ENCODE assay signal across 8 cellular contexts in the genomic region with DNA sequence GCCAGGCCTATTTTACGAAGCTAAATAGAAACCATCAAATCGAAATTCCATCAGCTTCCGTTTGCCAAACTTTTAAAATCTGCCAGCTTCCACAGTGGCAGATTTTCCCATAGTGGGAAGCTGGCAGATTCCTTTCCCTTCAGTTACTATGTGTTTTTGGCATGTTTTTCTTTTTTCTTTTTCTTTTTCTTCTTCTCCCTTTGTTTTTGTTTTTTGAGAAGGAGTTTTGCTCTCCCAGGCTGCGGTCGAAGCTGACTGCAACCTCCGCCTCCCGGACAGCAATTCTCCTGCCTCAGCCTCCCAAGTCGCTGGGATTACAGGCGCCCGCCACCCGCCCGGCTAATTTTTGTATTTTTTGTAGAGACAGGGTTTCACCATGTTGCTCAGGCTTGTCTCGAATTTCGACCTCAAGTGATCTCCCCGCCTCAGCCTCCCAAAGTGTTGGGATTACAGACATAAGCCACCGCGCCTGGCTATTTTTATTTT. TPM values are rescaled to one million over a fixed set of nuclear protein-coding genes. Genes with fewer than 3 reads are reported as not detected.
DNase-seq lines count a peak whose midpoint lies in the region; ATAC-seq, FAIRE-seq and TF ChIP-seq lines count a peak whose summit lies in the region.

No MANE protein-coding gene starts in this region.

- intact Hi-C loops in activated B cell treated with CpG ODN at 0.5 μM for 24 hours (cut with micrococcal nuclease): loop anchor here (1.0 to 2.0 kb wide), 6 partner anchors 27 to 141 kb away; a partner anchor contains a TSS

- H3K27me3 ChIP-seq in H7 (ENCODE audit: control insufficient read depth, insufficient read depth, low read length): no peaks in the 10 kb centered on the region
- no peaks in the 10 kb centered on the region for H3K27me3 ChIP-seq in skeletal muscle satellite cell (ENCODE audit: control insufficient read depth, insufficient read depth, low read length)

- H3K4me2 ChIP-seq in skeletal muscle satellite cell (ENCODE audit: low read length): peak overlapping the region; percentile 92

- H3K27me3 Mint-ChIP-seq in activated B cell treated with CpG ODN at 0.5 μM for 24 hours: peaks cover 3% of the 10 kb centered on the region
- peaks cover 16% of the 10 kb centered on the region for H3K27me3 Mint-ChIP-seq in glutamatergic neuron (ENCODE audit: unreplicated experiment)

- H3K9me3 Mint-ChIP-seq in activated B cell treated with CpG ODN at 0.5 μM for 24 hours (no peaks in the 10 kb centered on the region), glutamatergic neuron (ENCODE audit: unreplicated experiment) (peaks cover 14% of the 10 kb centered on the region)

- peaks cover 27% of the 10 kb centered on the region for H3K36me3 Mint-ChIP-seq in activated B cell treated with CpG ODN at 0.5 μM for 24 hours (ENCODE audit: low read depth)
- H3K36me3 Mint-ChIP-seq in glutamatergic neuron (ENCODE audit: unreplicated experiment): peaks cover 2% of the 10 kb centered on the region

- H3K9me3 ChIP-seq in skeletal muscle satellite cell (replicated peaks; ENCODE audit: low read length): no peaks in the 10 kb centered on the region

- TF ChIP-seq CTCF in activated B cell treated with CpG ODN at 0.5 μM for 24 hours (IDR thresholded peaks at IDR 0.05) (no peak), glutamatergic neuron (IDR thresholded peaks at IDR 0.05; ENCODE audit: partially characterized antibody, unreplicated experiment) (no peak), GM13977 (IDR thresholded peaks at IDR 0.05; ENCODE audit: extremely low read depth, insufficient read depth, missing control alignments) (no peak)

- H3K9ac ChIP-seq in skeletal muscle satellite cell (ENCODE audit: low read depth, low read length): peak overlapping the region; percentile 95

- peak overlapping the region; percentile 73 for H3K4me3 ChIP-seq in H7 (ENCODE audit: insufficient read depth, low read depth, low read length)
- peak overlapping the region; percentile 93 for H3K4me3 ChIP-seq in skeletal muscle satellite cell (ENCODE audit: low read length)

- CTCF ChIA-PET in activated B cell treated with CpG ODN at 0.5 μM for 24 hours (lab: Charles Lee): interaction anchor here (0.5 to 1.0 kb wide), 2 partner anchors 28 to 328 kb away, joined by 4 read pairs; a partner anchor contains a TSS

- POLR2A ChIA-PET in activated B cell treated with CpG ODN at 0.5 μM for 24 hours (lab: Charles Lee): interaction anchor here (0.8 to 4.1 kb wide), 14 partner anchors 15 to 636 kb away, joined by 3 to 61 read pairs (median 4); a partner anchor contains a TSS

- peak overlapping the region; percentile 98 for H3K4me3 Mint-ChIP-seq in activated B cell treated with CpG ODN at 0.5 μM for 24 hours
- H3K4me3 Mint-ChIP-seq in glutamatergic neuron (ENCODE audit: unreplicated experiment): peak overlapping the region; percentile 99

- H3K4me1 Mint-ChIP-seq in activated B cell treated with CpG ODN at 0.5 μM for 24 hours (peaks cover 29% of the 10 kb centered on the region), glutamatergic neuron (ENCODE audit: low read depth, unreplicated experiment) (peaks cover 8% of the 10 kb centered on the region)

- FAIRE-seq in frontal cortex (lab: Jason Lieb, UNC): no peak

- peak overlapping the region; percentile 99 for H3K27ac Mint-ChIP-seq in activated B cell treated with CpG ODN at 0.5 μM for 24 hours
- H3K27ac Mint-ChIP-seq in glutamatergic neuron (ENCODE audit: unreplicated experiment): peak overlapping the region; percentile 98

- peaks cover 18% of the 10 kb centered on the region for H3K4me1 ChIP-seq in skeletal muscle satellite cell (ENCODE audit: control insufficient read depth, insufficient read depth, low read length)

- no peak for DNase-seq in H7
- DNase-seq in activated B cell treated with CpG ODN at 0.5 μM for 24 hours: peak; percentile 19
- no peak for DNase-seq in glutamatergic neuron
- no peak for DNase-seq in GM13977 (ENCODE audit: low spot score)
- DNase-seq in frontal cortex (ENCODE audit: low spot score in 2 of 2): no peak
- DNase-seq in AG08395 (ENCODE audit: low spot score): no peak

- H3K36me3 ChIP-seq in H7 (replicated peaks; ENCODE audit: control insufficient read depth, insufficient read depth, low read length) (peaks cover 2% of the 10 kb centered on the region), skeletal muscle satellite cell (ENCODE audit: insufficient read depth, low read length) (peaks cover 4% of the 10 kb centered on the region)

- in situ Hi-C loops in GM13977 (cut with MboI; ENCODE audit: low pct_unique_long_range_greater_than_20kb, low sequenced_read_pairs, unreplicated experiment): no loop called here

- ATAC-seq in activated B cell treated with CpG ODN at 0.5 μM for 24 hours (ENCODE audit: low read depth) (no peak), HG03139 (IDR thresholded peaks at IDR 0.05; ENCODE audit: unreplicated experiment) (no peak)

RNA-seq across cellular contexts. Expression of a gene that starts 0.7 kb away (rescaled TPM):
- 8.2 and 9.6 TPM in 2 replicates for total RNA-seq in H7 (2014; rRNA removed; shearing (Covaris generic))
- 35.6 and 38.3 TPM in 2 replicates for total RNA-seq in activated B cell treated with CpG ODN at 0.5 μM for 24 hours
- 13.0 TPM for total RNA-seq in glutamatergic neuron (ENCODE audit: unreplicated experiment)
- total RNA-seq in skeletal muscle satellite cell (2012; rRNA removed): 7.9 TPM in 2 replicates
- 9.4 TPM for total RNA-seq in frontal cortex

RNA-seq across cellular contexts. Expression of a gene that starts 26.4 kb away (rescaled TPM):
- 48.5 and 51.7 TPM in 2 replicates for total RNA-seq in H7 (2014; rRNA removed; shearing (Covaris generic))
- total RNA-seq in activated B cell treated with CpG ODN at 0.5 μM for 24 hours (32.1 and 33.0 TPM in 2 replicates), glutamatergic neuron (ENCODE audit: unreplicated experiment) (66.4 TPM), frontal cortex (172 TPM)
- total RNA-seq in skeletal muscle satellite cell (2012; rRNA removed): 37.3 and 41.1 TPM in 2 replicates

RNA-seq across cellular contexts. Expression of a gene that starts 27.7 kb away (rescaled TPM):
- 1,201 and 1,441 TPM in 2 replicates for total RNA-seq in H7 (2014; rRNA removed; shearing (Covaris generic))
- total RNA-seq in activated B cell treated with CpG ODN at 0.5 μM for 24 hours (2,652 and 3,293 TPM in 2 replicates), glutamatergic neuron (ENCODE audit: unreplicated experiment) (850 TPM), frontal cortex (1,517 TPM)
- total RNA-seq in skeletal muscle satellite cell (2012; rRNA removed): 1,089 and 1,655 TPM in 2 replicates

RNA-seq across cellular contexts. Expression of a gene that starts 44.1 kb away (rescaled TPM):
- total RNA-seq in H7 (2014; rRNA removed; shearing (Covaris generic)): 122 and 149 TPM in 2 replicates
- total RNA-seq in activated B cell treated with CpG ODN at 0.5 μM for 24 hours: 117 and 127 TPM in 2 replicates
- 66.6 TPM for total RNA-seq in glutamatergic neuron (ENCODE audit: unreplicated experiment)
- 172 and 203 TPM in 2 replicates for total RNA-seq in skeletal muscle satellite cell (2012; rRNA removed)
- 44.0 TPM for total RNA-seq in frontal cortex
